ENCODE assay signal across 1 cellular context in the genomic region with DNA sequence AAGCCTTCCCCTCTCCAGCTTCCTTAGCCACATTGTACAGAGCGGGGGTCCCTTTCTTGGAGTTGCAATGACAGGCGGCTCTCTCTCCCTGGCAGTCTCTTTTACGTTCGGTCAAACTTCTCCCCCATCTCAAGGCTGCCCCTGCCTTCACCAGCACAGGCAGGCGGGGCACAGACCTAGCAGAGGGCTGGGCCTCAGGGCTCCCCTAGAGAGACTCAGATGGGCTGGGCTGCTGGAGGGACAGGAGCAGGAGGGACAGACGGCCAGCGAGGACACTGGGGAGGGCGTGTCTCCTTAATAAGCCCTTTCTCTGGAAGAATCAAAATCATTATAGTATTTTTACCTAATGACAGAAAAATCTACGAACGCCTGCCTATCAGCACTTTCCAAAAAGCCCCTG.
TF ChIP-seq lines count a peak whose summit lies in the region.

No MANE protein-coding gene starts in this region.

TF ChIP-seq in H1, 55 proteins besides CTCF, POLR2A, EP300 and RAD21:
- TF ChIP-seq SP4 (IDR thresholded peaks at IDR 0.05; ENCODE audit: low read length): no peak
- TF ChIP-seq PHF8 (conservative IDR thresholded peaks at IDR 0.05; ENCODE audit: low read depth, low read length): no peak
- TF ChIP-seq BCL11A (IDR thresholded peaks at IDR 0.05; ENCODE audit: low read depth in 2 of 2, low read length in 2 of 2): no peak
- TF ChIP-seq, protein P1, sequence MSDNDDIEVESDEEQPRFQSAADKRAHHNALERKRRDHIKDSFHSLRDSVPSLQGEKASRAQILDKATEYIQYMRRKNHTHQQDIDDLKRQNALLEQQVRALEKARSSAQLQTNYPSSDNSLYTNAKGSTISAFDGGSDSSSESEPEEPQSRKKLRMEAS (IDR thresholded peaks at IDR 0.05): no peak
- no peak for TF ChIP-seq GTF2F1 (IDR thresholded peaks at IDR 0.05; ENCODE audit: borderline replicate concordance, low read depth, low read length)
- no peak for TF ChIP-seq ASH2L (IDR thresholded peaks at IDR 0.05; ENCODE audit: low read length)
- TF ChIP-seq NANOG (IDR thresholded peaks at IDR 0.05; ENCODE audit: insufficient read depth, low read depth, low read length, poor library complexity, severe bottlenecking): no peak
- TF ChIP-seq RNF2 (IDR thresholded peaks at IDR 0.05; ENCODE audit: borderline replicate concordance, low read depth, low read length, missing control alignments, poor library complexity, severe bottlenecking): no peak
- TF ChIP-seq CTBP2 (IDR thresholded peaks at IDR 0.05; ENCODE audit: borderline replicate concordance, insufficient read depth, insufficient read length, low read length): no peak
- no peak for TF ChIP-seq MAFK (IDR thresholded peaks at IDR 0.05; ENCODE audit: low read depth, low read length)
- no peak for TF ChIP-seq CHD1 (IDR thresholded peaks at IDR 0.05; ENCODE audit: low read depth, low read length)
- TF ChIP-seq FOSL1 (IDR thresholded peaks at IDR 0.05; ENCODE audit: insufficient read depth, low read depth, low read length): no peak
- no peak for TF ChIP-seq SUZ12 (IDR thresholded peaks at IDR 0.05; ENCODE audit: low read length)
- TF ChIP-seq SAP30 (IDR thresholded peaks at IDR 0.05; ENCODE audit: insufficient read depth, insufficient replicate concordance, low read length): no peak
- no peak for TF ChIP-seq RFX5 (IDR thresholded peaks at IDR 0.05; ENCODE audit: borderline replicate concordance, low read depth, low read length)
- no peak for TF ChIP-seq SP1 (IDR thresholded peaks at IDR 0.05; ENCODE audit: low read depth, low read length)
- no peak for TF ChIP-seq POLR2AphosphoS5 (IDR thresholded peaks at IDR 0.05; ENCODE audit: low read depth, low read length)
- TF ChIP-seq ATF2 (IDR thresholded peaks at IDR 0.05; ENCODE audit: low read length): no peak
- TF ChIP-seq CEBPB (IDR thresholded peaks at IDR 0.05; ENCODE audit: low read depth, low read length): no peak
